In the genomic region with DNA sequence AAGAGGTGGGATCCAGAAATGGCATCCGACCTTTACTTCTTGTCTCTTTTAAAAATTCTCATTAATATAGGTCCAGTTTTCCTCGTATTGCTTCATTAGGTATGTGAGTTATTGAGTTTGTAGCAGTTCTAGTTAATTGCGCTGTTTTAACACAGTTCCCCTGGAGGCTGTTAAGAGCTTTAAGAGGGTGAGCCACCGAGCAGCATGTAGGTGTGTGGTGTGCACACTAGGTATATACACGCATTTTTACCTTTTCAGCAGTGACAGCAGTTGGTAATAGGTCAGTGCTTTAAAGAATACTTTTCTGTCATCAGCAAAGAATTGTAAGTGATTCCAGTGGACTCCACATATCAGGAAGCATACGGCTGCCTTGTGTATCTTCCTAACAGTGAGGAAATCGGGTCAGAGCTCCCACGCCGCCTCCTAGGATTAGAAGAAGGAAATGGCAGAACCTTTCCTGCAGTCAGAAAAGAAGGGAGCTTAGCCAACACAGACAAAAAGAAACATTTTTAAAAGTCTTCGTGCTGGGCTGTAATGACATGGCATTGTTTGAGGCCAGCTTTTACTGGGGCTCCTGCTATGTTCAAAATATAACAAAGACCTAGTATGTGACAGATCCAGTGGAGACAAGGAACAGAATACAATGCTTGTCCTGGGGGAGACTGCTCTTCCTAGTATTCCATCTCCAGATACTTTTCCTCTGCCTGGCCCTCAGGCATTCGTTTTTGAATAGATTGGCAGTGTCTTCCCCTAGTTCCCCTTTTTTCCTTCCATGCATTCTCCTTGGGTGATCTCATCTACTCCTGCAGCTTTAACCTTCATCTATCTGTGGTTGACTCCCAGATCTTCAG, we compare ENCODE assay signal across 21 cellular contexts.
DNase-seq lines count a peak whose midpoint lies in the region; ATAC-seq, FAIRE-seq and TF ChIP-seq lines count a peak whose summit lies in the region.
"Had no signal": no experiment of that assay in that cellular context is flagged by ENCODE, and none has a peak within 500 bp of the region (broad histone marks: within the 10 kb centered on the region; RNA-seq: fewer than 3 reads in every experiment).

No MANE protein-coding gene starts in this region.

- H3K79me2 ChIP-seq in astrocyte (ENCODE audit: insufficient read depth, low read length): no peaks in the 10 kb centered on the region
- H3K79me2 ChIP-seq in PC-9 (ENCODE audit: low read depth): no peaks in the 10 kb centered on the region

- H3K4me1 ChIP-seq in astrocyte (ENCODE audit: insufficient read depth, low read length): no peaks in the 10 kb centered on the region
- peaks cover 0 to 15% (median 2%) of the 10 kb centered on the region in 4 donors for H3K4me1 ChIP-seq in right lobe of liver
- peaks cover 11% of the 10 kb centered on the region for H3K4me1 ChIP-seq in testis
- H3K4me1 ChIP-seq in PC-9 (replicated peaks; ENCODE audit: insufficient read depth): no peaks in the 10 kb centered on the region

- H3K4me2 ChIP-seq in astrocyte (ENCODE audit: low read length) (no peak overlapping the region), PC-9 (no peak overlapping the region)

- BruUV-seq in PC-9 (replicated peaks; lab: Mats Ljungman, UMichigan): no TSS peak

- H3K27me3 Mint-ChIP-seq in astrocyte (ENCODE audit: low read depth, unreplicated experiment): no peaks in the 10 kb centered on the region
- H3K27me3 Mint-ChIP-seq: activated naive CD4-positive, alpha-beta T cell treated with anti-CD3 and anti-CD28 coated beads, Interleukin-2, amount 10 ng/mL, durations not matched to agents 7 days and 5 days; activated T-cell treated with anti-CD3 and anti-CD28 coated beads, Interleukin-2, amount 50 U/mL, for 24 hours had no signal

- H3K9me2 ChIP-seq in PC-9 (ENCODE audit: insufficient read depth): no peaks in the 10 kb centered on the region

- intact Hi-C loops in right lobe of liver (cut with DNase I) (no loop called here), testis (cut with DNase I; ENCODE audit: low total_unique reads) (no loop called here), PC-9 (cut with micrococcal nuclease; ENCODE audit: unreplicated experiment) (no loop called here)

- POLR2A ChIA-PET in PC-9 (lab: Charles Lee; ENCODE audit: unreplicated experiment): no interaction called here

- ATAC-seq in right lobe of liver: peak; percentile 11 to 56 (median 52)
- ATAC-seq: HCT116, left lung had no signal

- DNase-seq in SKM-1 treated with dmso at 0.1 percent for 144 hours (lab: John Stamatoyannopoulos, UW; ENCODE audit: unreplicated experiment): peak; percentile 5
- DNase-seq in SKM-1 (lab: John Stamatoyannopoulos, UW; ENCODE audit: unreplicated experiment): no peak
- DNase-seq in astrocyte (ENCODE audit: low read depth): no peak
- DNase-seq in right lobe of liver: no peak
- DNase-seq in testis: peak; percentile 58
- DNase-seq in stimulated activated naive CD4-positive, alpha-beta T cell treated with Interleukin-2 at 50 U/mL for 16 hours (lab: John Stamatoyannopoulos, UW): no peak
- DNase-seq in NK-92 treated with Interleukin-12 subunit alpha and Interleukin-12 subunit beta, amount 100 ng/mL, for 24 hours (lab: John Stamatoyannopoulos, UW): no peak
- DNase-seq in PC-9: no peak
- DNase-seq: 8988T; activated CD4-positive, alpha-beta T cell treated with anti-CD3 and anti-CD28 coated beads, Interleukin-2, amount 50 U/mL, for 48 hours; activated naive CD4-positive, alpha-beta T cell treated with anti-CD3 and anti-CD28 coated beads, Interleukin-2, amount 10 ng/mL, durations not matched to agents 7 days and 5 days; activated T-cell treated with anti-CD3 and anti-CD28 coated beads, Interleukin-2, amount 50 U/mL, for 24 hours; left lung; NCI-H748 treated with DMSO at 0.1 percent for 48 hours; stimulated activated CD4-positive, alpha-beta T cell treated with anti-CD3 and anti-CD28 coated beads, Interleukin-4, amount 100 ng/mL, for 1 hour had no signal

- H3K36me3 ChIP-seq in astrocyte (ENCODE audit: insufficient read depth, low read length): no peaks in the 10 kb centered on the region
- peaks cover 0 to 30% (median 0%) of the 10 kb centered on the region in 4 donors for H3K36me3 ChIP-seq in right lobe of liver
- H3K36me3 ChIP-seq in testis (ENCODE audit: low read depth, missing control alignments): no peaks in the 10 kb centered on the region
- H3K36me3 ChIP-seq in PC-9 (ENCODE audit: low read depth): 0 out of 2 replicates have a peak, but pooled peaks cover 4% of the 10 kb centered on the region

- peak overlapping the region; percentile 69 for H3K27ac Mint-ChIP-seq in astrocyte (ENCODE audit: unreplicated experiment)
- H3K27ac Mint-ChIP-seq: activated naive CD4-positive, alpha-beta T cell treated with anti-CD3 and anti-CD28 coated beads, Interleukin-2, amount 10 ng/mL, durations not matched to agents 7 days and 5 days; activated T-cell treated with anti-CD3 and anti-CD28 coated beads, Interleukin-2, amount 50 U/mL, for 24 hours had no signal

- peaks cover 29% of the 10 kb centered on the region for H4K20me1 ChIP-seq in astrocyte (ENCODE audit: insufficient read depth, low read length)
- H4K20me1 ChIP-seq in PC-9 (ENCODE audit: insufficient read depth): 0 out of 2 replicates have a peak, but pooled peaks cover 7% of the 10 kb centered on the region
- H4K20me1 ChIP-seq: BLaER1 had no signal

- 74% methylated on average over 10 of the region's 11 CpGs for WGBS in right lobe of liver (ENCODE audit: insufficient coverage, low coverage, low lambda C conversion rate, missing lambda C conversion rate)
- WGBS in testis, 2 donors: 73 to 74% methylated on average over 11 of the region's 11 CpGs

- no peak overlapping the region for H3K9ac ChIP-seq in astrocyte (ENCODE audit: low read length)
- H3K9ac ChIP-seq: BLaER1 had no signal

- peaks cover 7% of the 10 kb centered on the region for H3K36me3 Mint-ChIP-seq in astrocyte (ENCODE audit: low read depth, unreplicated experiment)

- CTCF ChIA-PET in PC-9 (lab: Charles Lee): no interaction called here

- peaks cover 11% of the 10 kb centered on the region for H3K4me1 Mint-ChIP-seq in astrocyte (ENCODE audit: low read depth, unreplicated experiment)

- H3K9me3 ChIP-seq in astrocyte (ENCODE audit: insufficient read depth, low read depth, low read length) (no peaks in the 10 kb centered on the region), right lobe of liver (no peaks in the 10 kb centered on the region), testis (no peaks in the 10 kb centered on the region), PC-9 (ENCODE audit: insufficient read depth, low read depth) (no peaks in the 10 kb centered on the region)
- H3K9me3 ChIP-seq: BLaER1, left lung, thoracic aorta had no signal

- H3K27me3 ChIP-seq in astrocyte (ENCODE audit: insufficient read depth, low read length) (no peaks in the 10 kb centered on the region), right lobe of liver (no peaks in the 10 kb centered on the region), testis (no peaks in the 10 kb centered on the region), PC-9 (ENCODE audit: insufficient read depth, low read depth) (no peaks in the 10 kb centered on the region)
- H3K27me3 ChIP-seq: BLaER1, left lung had no signal

- H3K27ac ChIP-seq in astrocyte (ENCODE audit: low read depth, low read length): no peak overlapping the region
- H3K27ac ChIP-seq in right lobe of liver: no peak overlapping the region
- no peak overlapping the region for H3K27ac ChIP-seq in testis
- no peak overlapping the region for H3K27ac ChIP-seq in PC-9
- H3K27ac ChIP-seq: BLaER1, left lung, thoracic aorta had no signal

- H3K4me3 ChIP-seq in astrocyte (ENCODE audit: insufficient read depth, low read depth, low read length) (no peak overlapping the region), right lobe of liver (no peak overlapping the region), testis (no peak overlapping the region), PC-9 (no peak overlapping the region)
- H3K4me3 ChIP-seq: BLaER1, left lung, thoracic aorta had no signal

- TF ChIP-seq POLR2A in right lobe of liver (IDR thresholded peaks at IDR 0.05): no peak
- TF ChIP-seq POLR2A in testis (IDR thresholded peaks at IDR 0.05): no peak

- H2AFZ ChIP-seq in astrocyte (ENCODE audit: low read depth, low read length) (no peak overlapping the region), PC-9 (no peak overlapping the region)

- TF ChIP-seq CTCF in astrocyte (IDR thresholded peaks at IDR 0.05; ENCODE audit: insufficient read depth, low read depth, low read length) (no peak), right lobe of liver (IDR thresholded peaks at IDR 0.05) (no peak), testis (IDR thresholded peaks at IDR 0.05) (no peak), PC-9 (conservative IDR thresholded peaks at IDR 0.05) (no peak)

- no peak for FAIRE-seq in astrocyte (lab: Jason Lieb, UNC)
- FAIRE-seq: colon, D721Med, endometrium had no signal

- H3K9me3 Mint-ChIP-seq in astrocyte (ENCODE audit: unreplicated experiment): no peaks in the 10 kb centered on the region
- H3K9me3 Mint-ChIP-seq: activated naive CD4-positive, alpha-beta T cell treated with anti-CD3 and anti-CD28 coated beads, Interleukin-2, amount 10 ng/mL, durations not matched to agents 7 days and 5 days; activated T-cell treated with anti-CD3 and anti-CD28 coated beads, Interleukin-2, amount 50 U/mL, for 24 hours had no signal

- H3K4me3 Mint-ChIP-seq in astrocyte (ENCODE audit: unreplicated experiment): peak overlapping the region; percentile 47
- H3K4me3 Mint-ChIP-seq: activated naive CD4-positive, alpha-beta T cell treated with anti-CD3 and anti-CD28 coated beads, Interleukin-2, amount 10 ng/mL, durations not matched to agents 7 days and 5 days; activated T-cell treated with anti-CD3 and anti-CD28 coated beads, Interleukin-2, amount 50 U/mL, for 24 hours had no signal

- no peaks in the 10 kb centered on the region for H3F3A ChIP-seq in PC-9 (ENCODE audit: insufficient read depth, low read depth)

Comparison
In these comparisons a context has a peak if more than half of its experiments do, and no peak if none do; other contexts are left out.
1. DNase-seq: peak in SKM-1 treated with dmso at 0.1 percent for 144 hours (single experiment) and testis (single experiment); none in SKM-1 (single experiment), astrocyte (single experiment), right lobe of liver (0 of 3), stimulated activated naive CD4-positive, alpha-beta T cell treated with Interleukin-2 at 50 U/mL for 16 hours (single experiment), NK-92 treated with Interleukin-12 subunit alpha and Interleukin-12 subunit beta, amount 100 ng/mL, for 24 hours (single experiment) and PC-9 (0 of 2).